ENCODE assay signal across 29 cellular contexts in genomic region chr18:40874233-40874632, GRCh38.
DNase-seq lines count a peak whose midpoint lies in the region; ATAC-seq, FAIRE-seq and TF ChIP-seq lines count a peak whose summit lies in the region.
"Had no signal": no experiment of that assay in that cellular context is flagged by ENCODE, and none has a peak within 500 bp of the region (broad histone marks: within the 10 kb centered on the region; RNA-seq: fewer than 3 reads in every experiment).

No MANE protein-coding gene starts in this region.

- H3K36me3 ChIP-seq in bronchial epithelial cell (ENCODE audit: control insufficient read depth, insufficient read depth, low read length) (no peaks in the 10 kb centered on the region), keratinocyte (ENCODE audit: control insufficient read depth in 2 of 2, extremely low read depth in 1 of 2, insufficient read depth in 2 of 2, low read length in 2 of 2) (no peaks in the 10 kb centered on the region)
- H3K36me3 ChIP-seq: sigmoid colon, thoracic aorta had no signal

- H3K27me3 Mint-ChIP-seq in activated T-cell treated with anti-CD3 and anti-CD28 coated beads, Interleukin-2, amount 50 U/mL, for 24 hours: no peaks in the 10 kb centered on the region
- H3K27me3 Mint-ChIP-seq: activated naive CD4-positive, alpha-beta T cell treated with anti-CD3 and anti-CD28 coated beads, Interleukin-2, amount 50 U/mL, for 24 hours; naive thymus-derived CD8-positive, alpha-beta T cell; stimulated activated naive B cell treated with anti-CD40 and anti-IgM and Interleukin-4, amounts not matched to agents 10 μg/mL and 1 μg/mL and 100 μg/mL, for 72 hours had no signal

- FAIRE-seq in bronchial epithelial cell (lab: Jason Lieb, UNC) (no peak), keratinocyte (lab: Jason Lieb, UNC) (peak; percentile 61)
- FAIRE-seq: GM12891, kidney, TTC549 had no signal

- no peak overlapping the region for H3K9ac ChIP-seq in keratinocyte (ENCODE audit: control insufficient read depth, extremely low read depth, insufficient read depth, low read length)
- H3K9ac ChIP-seq: parathyroid adenoma had no signal

- peaks cover 34% of the 10 kb centered on the region for H3K4me1 ChIP-seq in keratinocyte (ENCODE audit: control insufficient read depth, extremely low read depth, insufficient read depth, low read length)
- H3K4me1 ChIP-seq: parathyroid adenoma, sigmoid colon had no signal

- ATAC-seq in GM18907 (IDR thresholded peaks at IDR 0.05; ENCODE audit: unreplicated experiment) (no peak), HG03520 (IDR thresholded peaks at IDR 0.05; ENCODE audit: unreplicated experiment) (no peak)
- ATAC-seq: naive thymus-derived CD8-positive, alpha-beta T cell; Right ventricle myocardium inferior; stimulated activated naive B cell treated with anti-CD40 and anti-IgM and Interleukin-4, amounts not matched to agents 10 μg/mL and 1 μg/mL and 100 μg/mL, for 72 hours had no signal

- DNase-seq in A172 (ENCODE audit: low spot score) (peak; percentile 35), H4 (ENCODE audit: low spot score) (peak; percentile 58), bronchial epithelial cell (ENCODE audit: low read depth) (peak; percentile 96), keratinocyte (ENCODE audit: low read depth, low spot score) (no peak)
- no peak for DNase-seq in activated T-cell treated with anti-CD3 and anti-CD28 coated beads, Interleukin-2, amount 50 U/mL, for 24 hours
- DNase-seq in stimulated activated CD4-positive, alpha-beta T cell treated with anti-CD3 and anti-CD28 coated beads, Interleukin-2, amount 100 ng/mL, for 48 hours: no peak
- DNase-seq: activated CD4-positive, alpha-beta T cell treated with anti-CD3 and anti-CD28 coated beads for 4 hours; endodermal cell; foreskin melanocyte; H9; hippocampal formation; Kasumi-1; kidney; mesendoderm; naive thymus-derived CD8-positive, alpha-beta T cell; NCI-H1092; NCI-H2107; NCI-H526 treated with DMSO at 0.1 percent for 48 hours; sigmoid colon; stimulated activated naive B cell treated with anti-CD40 and anti-IgM and Interleukin-4, amounts not matched to agents 10 μg/mL and 1 μg/mL and 100 μg/mL, for 72 hours had no signal

- peak overlapping the region; percentile 33 for H3K27ac ChIP-seq in keratinocyte (ENCODE audit: control insufficient read depth, insufficient read depth, low read length)
- H3K27ac ChIP-seq: coronary artery, parathyroid adenoma, sigmoid colon, thoracic aorta had no signal

- H3K27me3 ChIP-seq in bronchial epithelial cell (ENCODE audit: control insufficient read depth, insufficient read depth, low read length) (no peaks in the 10 kb centered on the region), keratinocyte (ENCODE audit: control insufficient read depth, extremely low read depth, insufficient read depth, low read length) (no peaks in the 10 kb centered on the region)
- H3K27me3 ChIP-seq: sigmoid colon had no signal

- H3K4me3 Mint-ChIP-seq in activated T-cell treated with anti-CD3 and anti-CD28 coated beads, Interleukin-2, amount 50 U/mL, for 24 hours: no peak overlapping the region
- H3K4me3 Mint-ChIP-seq: activated naive CD4-positive, alpha-beta T cell treated with anti-CD3 and anti-CD28 coated beads, Interleukin-2, amount 50 U/mL, for 24 hours; endodermal cell; H9; naive thymus-derived CD8-positive, alpha-beta T cell; stimulated activated naive B cell treated with anti-CD40 and anti-IgM and Interleukin-4, amounts not matched to agents 10 μg/mL and 1 μg/mL and 100 μg/mL, for 72 hours had no signal

- H3K4me2 ChIP-seq in keratinocyte (ENCODE audit: control insufficient read depth, extremely low read depth, insufficient read depth, low read depth, low read length): no peak overlapping the region

- peaks cover 8% of the 10 kb centered on the region for H3K9me3 Mint-ChIP-seq in activated T-cell treated with anti-CD3 and anti-CD28 coated beads, Interleukin-2, amount 50 U/mL, for 24 hours
- H3K9me3 Mint-ChIP-seq: activated naive CD4-positive, alpha-beta T cell treated with anti-CD3 and anti-CD28 coated beads, Interleukin-2, amount 50 U/mL, for 24 hours; endodermal cell had no signal

- H2AFZ ChIP-seq in keratinocyte (ENCODE audit: control insufficient read depth, low read length): peak overlapping the region; percentile 46
- H2AFZ ChIP-seq: parathyroid adenoma had no signal

- no peaks in the 10 kb centered on the region for H4K20me1 ChIP-seq in keratinocyte (ENCODE audit: control insufficient read depth, extremely low read depth, insufficient read depth, low read length)

- dilution Hi-C loops in keratinocyte (cut with MboI; ENCODE audit: extremely low pct_ligation_motif_present, low sequenced_read_pairs): no loop called here

- H3K4me3 ChIP-seq in bronchial epithelial cell (ENCODE audit: low read depth, low read length) (no peak overlapping the region), keratinocyte (ENCODE audit: control insufficient read depth in 2 of 3, extremely low read depth in 1 of 3, insufficient read depth in 2 of 3, low read depth in 1 of 3, low read length in 3 of 3) (no peak overlapping the region)
- H3K4me3 ChIP-seq: coronary artery, sigmoid colon, thoracic aorta had no signal

- no peaks in the 10 kb centered on the region for H3K79me2 ChIP-seq in keratinocyte (ENCODE audit: control insufficient read depth, insufficient read depth, low read length)
- H3K79me2 ChIP-seq: parathyroid adenoma had no signal

- no peaks in the 10 kb centered on the region for H3K36me3 Mint-ChIP-seq in activated T-cell treated with anti-CD3 and anti-CD28 coated beads, Interleukin-2, amount 50 U/mL, for 24 hours (ENCODE audit: low read depth)
- H3K36me3 Mint-ChIP-seq: activated naive CD4-positive, alpha-beta T cell treated with anti-CD3 and anti-CD28 coated beads, Interleukin-2, amount 50 U/mL, for 24 hours; naive thymus-derived CD8-positive, alpha-beta T cell; stimulated activated naive B cell treated with anti-CD40 and anti-IgM and Interleukin-4, amounts not matched to agents 10 μg/mL and 1 μg/mL and 100 μg/mL, for 72 hours had no signal

- H3K9me1 ChIP-seq in keratinocyte (ENCODE audit: control insufficient read depth, extremely low read depth, insufficient read depth, low read length): no peaks in the 10 kb centered on the region

- TF ChIP-seq CTCF in bronchial epithelial cell (IDR thresholded peaks at IDR 0.05; ENCODE audit: insufficient read depth, low read length, severe bottlenecking): no peak
- TF ChIP-seq CTCF in keratinocyte (optimal IDR thresholded peaks at IDR 0.05 in 1 of 3, IDR thresholded peaks at IDR 0.05 in 1 of 3, conservative IDR thresholded peaks at IDR 0.05 in 1 of 3; ENCODE audit: extremely low read depth in 1 of 3, insufficient read depth in 2 of 3, low read length in 3 of 3): no peak

- no peaks in the 10 kb centered on the region for H3K9me3 ChIP-seq in keratinocyte (ENCODE audit: control insufficient read depth, low read depth, low read length)
- H3K9me3 ChIP-seq: sigmoid colon, thoracic aorta had no signal

- no peaks in the 10 kb centered on the region for H3K4me1 Mint-ChIP-seq in activated T-cell treated with anti-CD3 and anti-CD28 coated beads, Interleukin-2, amount 50 U/mL, for 24 hours (ENCODE audit: low read depth)
- H3K4me1 Mint-ChIP-seq: activated naive CD4-positive, alpha-beta T cell treated with anti-CD3 and anti-CD28 coated beads, Interleukin-2, amount 50 U/mL, for 24 hours; endodermal cell; naive thymus-derived CD8-positive, alpha-beta T cell; stimulated activated naive B cell treated with anti-CD40 and anti-IgM and Interleukin-4, amounts not matched to agents 10 μg/mL and 1 μg/mL and 100 μg/mL, for 72 hours had no signal

- no peak overlapping the region for H3K27ac Mint-ChIP-seq in activated T-cell treated with anti-CD3 and anti-CD28 coated beads, Interleukin-2, amount 50 U/mL, for 24 hours
- H3K27ac Mint-ChIP-seq: activated naive CD4-positive, alpha-beta T cell treated with anti-CD3 and anti-CD28 coated beads, Interleukin-2, amount 50 U/mL, for 24 hours; endodermal cell; H9; naive thymus-derived CD8-positive, alpha-beta T cell; stimulated activated naive B cell treated with anti-CD40 and anti-IgM and Interleukin-4, amounts not matched to agents 10 μg/mL and 1 μg/mL and 100 μg/mL, for 72 hours had no signal

Comparison
In these comparisons a context has a peak if more than half of its experiments do, and no peak if none do; other contexts are left out.
1. DNase-seq: peak in A172 (single experiment), H4 (single experiment) and bronchial epithelial cell (single experiment); none in keratinocyte (single experiment), activated T-cell treated with anti-CD3 and anti-CD28 coated beads, Interleukin-2, amount 50 U/mL, for 24 hours (single experiment) and stimulated activated CD4-positive, alpha-beta T cell treated with anti-CD3 and anti-CD28 coated beads, Interleukin-2, amount 100 ng/mL, for 48 hours (0 of 2).